ENCODE assay signal across 1 cellular context in the genomic region with DNA sequence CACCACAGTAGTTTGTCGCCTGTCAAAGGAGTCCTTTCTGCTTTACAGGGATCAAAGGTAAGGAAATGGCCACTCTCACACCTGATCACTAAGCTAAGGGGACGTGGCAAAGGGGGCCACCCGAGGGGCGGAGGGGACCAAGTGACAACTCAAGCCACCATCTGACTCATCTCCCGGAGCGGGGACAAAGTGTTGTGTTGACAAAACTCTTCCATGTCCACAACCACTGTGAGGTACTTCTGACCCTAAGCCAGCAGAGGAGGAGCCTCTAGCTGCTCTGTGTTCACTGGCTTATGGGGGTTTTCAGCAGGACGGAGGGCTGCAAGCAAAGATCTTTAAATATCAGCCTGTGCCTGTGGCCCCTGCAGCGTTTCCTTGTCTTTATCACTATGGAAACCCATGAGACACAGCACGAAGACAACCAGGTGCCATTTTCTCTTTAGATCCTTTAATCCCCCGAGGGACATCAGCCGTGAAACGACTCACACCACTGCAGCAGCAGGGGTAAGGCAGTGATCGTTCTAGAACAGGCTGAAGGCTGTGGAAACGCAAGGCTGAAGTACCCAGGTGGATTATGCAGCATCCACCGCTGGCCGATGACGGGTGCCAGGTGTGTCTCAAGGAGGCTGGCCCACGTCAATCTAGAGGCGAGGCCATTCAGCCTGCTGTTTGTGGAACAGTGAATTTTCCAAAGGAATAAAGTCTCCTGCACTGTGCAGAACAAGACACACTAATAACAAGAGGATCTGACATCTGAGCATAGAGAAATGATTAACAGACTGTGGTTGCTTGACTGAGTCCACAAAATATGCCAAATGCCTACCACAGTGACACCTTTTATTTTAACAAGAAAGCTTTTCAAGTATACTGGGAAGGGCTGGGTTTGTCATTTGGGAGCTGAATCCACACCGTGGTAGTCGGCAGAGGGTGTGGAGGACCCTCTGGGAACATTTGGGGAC.
TF ChIP-seq lines count a peak whose summit lies in the region.

No MANE protein-coding gene starts in this region.

TF ChIP-seq in HepG2, 621 proteins besides CTCF, POLR2A, EP300 and RAD21 (continued from another document and continues in another):
- TF ChIP-seq, protein P1, sequence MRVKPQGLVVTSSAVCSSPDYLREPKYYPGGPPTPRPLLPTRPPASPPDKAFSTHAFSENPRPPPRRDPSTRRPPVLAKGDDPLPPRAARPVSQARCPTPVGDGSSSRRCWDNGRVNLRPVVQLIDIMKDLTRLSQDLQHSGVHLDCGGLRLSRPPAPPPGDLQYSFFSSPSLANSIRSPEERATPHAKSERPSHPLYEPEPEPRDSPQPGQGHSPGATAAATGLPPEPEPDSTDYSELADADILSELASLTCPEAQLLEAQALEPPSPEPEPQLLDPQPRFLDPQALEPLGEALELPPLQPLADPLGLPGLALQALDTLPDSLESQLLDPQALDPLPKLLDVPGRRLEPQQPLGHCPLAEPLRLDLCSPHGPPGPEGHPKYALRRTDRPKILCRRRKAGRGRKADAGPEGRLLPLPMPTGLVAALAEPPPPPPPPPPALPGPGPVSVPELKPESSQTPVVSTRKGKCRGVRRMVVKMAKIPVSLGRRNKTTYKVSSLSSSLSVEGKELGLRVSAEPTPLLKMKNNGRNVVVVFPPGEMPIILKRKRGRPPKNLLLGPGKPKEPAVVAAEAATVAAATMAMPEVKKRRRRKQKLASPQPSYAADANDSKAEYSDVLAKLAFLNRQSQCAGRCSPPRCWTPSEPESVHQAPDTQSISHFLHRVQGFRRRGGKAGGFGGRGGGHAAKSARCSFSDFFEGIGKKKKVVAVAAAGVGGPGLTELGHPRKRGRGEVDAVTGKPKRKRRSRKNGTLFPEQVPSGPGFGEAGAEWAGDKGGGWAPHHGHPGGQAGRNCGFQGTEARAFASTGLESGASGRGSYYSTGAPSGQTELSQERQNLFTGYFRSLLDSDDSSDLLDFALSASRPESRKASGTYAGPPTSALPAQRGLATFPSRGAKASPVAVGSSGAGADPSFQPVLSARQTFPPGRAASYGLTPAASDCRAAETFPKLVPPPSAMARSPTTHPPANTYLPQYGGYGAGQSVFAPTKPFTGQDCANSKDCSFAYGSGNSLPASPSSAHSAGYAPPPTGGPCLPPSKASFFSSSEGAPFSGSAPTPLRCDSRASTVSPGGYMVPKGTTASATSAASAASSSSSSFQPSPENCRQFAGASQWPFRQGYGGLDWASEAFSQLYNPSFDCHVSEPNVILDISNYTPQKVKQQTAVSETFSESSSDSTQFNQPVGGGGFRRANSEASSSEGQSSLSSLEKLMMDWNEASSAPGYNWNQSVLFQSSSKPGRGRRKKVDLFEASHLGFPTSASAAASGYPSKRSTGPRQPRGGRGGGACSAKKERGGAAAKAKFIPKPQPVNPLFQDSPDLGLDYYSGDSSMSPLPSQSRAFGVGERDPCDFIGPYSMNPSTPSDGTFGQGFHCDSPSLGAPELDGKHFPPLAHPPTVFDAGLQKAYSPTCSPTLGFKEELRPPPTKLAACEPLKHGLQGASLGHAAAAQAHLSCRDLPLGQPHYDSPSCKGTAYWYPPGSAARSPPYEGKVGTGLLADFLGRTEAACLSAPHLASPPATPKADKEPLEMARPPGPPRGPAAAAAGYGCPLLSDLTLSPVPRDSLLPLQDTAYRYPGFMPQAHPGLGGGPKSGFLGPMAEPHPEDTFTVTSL (CRISPR knock-in tag; IDR thresholded peaks at IDR 0.05; ENCODE audit: borderline replicate concordance) = peak; percentile 35; the same call in 1 of the 2 replicates
- TF ChIP-seq NR2C2 (CRISPR knock-in tag; IDR thresholded peaks at IDR 0.05; ENCODE audit: borderline replicate concordance) (no peak), ZFP41 (CRISPR knock-in tag; IDR thresholded peaks at IDR 0.05; ENCODE audit: borderline replicate concordance) (0 out of 2 replicates have a peak, but pooled peaks have one; percentile 25), KMT2B (CRISPR knock-in tag; IDR thresholded peaks at IDR 0.05) (peak; percentile 34; the same call in 1 of the 2 replicates), MEF2D (CRISPR knock-in tag; IDR thresholded peaks at IDR 0.05) (0 out of 2 replicates have a peak, but pooled peaks have one; percentile 50), SMYD3 (CRISPR knock-in tag; IDR thresholded peaks at IDR 0.05) (no peak), ZC3H13 (CRISPR knock-in tag; IDR thresholded peaks at IDR 0.05) (no peak), JARID2 (CRISPR knock-in tag; IDR thresholded peaks at IDR 0.05; ENCODE audit: insufficient replicate concordance) (no peak), ZNF343 (CRISPR knock-in tag; IDR thresholded peaks at IDR 0.05) (peak; percentile 20; the same call in 1 of the 2 replicates), ZMAT3 (CRISPR knock-in tag; conservative IDR thresholded peaks at IDR 0.05) (no peak), MZF1 (CRISPR knock-in tag; IDR thresholded peaks at IDR 0.05; ENCODE audit: borderline replicate concordance) (no peak), ZNF546 (CRISPR knock-in tag; conservative IDR thresholded peaks at IDR 0.05) (no peak), ZNF790 (CRISPR knock-in tag; IDR thresholded peaks at IDR 0.05; ENCODE audit: borderline replicate concordance) (no peak), ZNF782 (CRISPR knock-in tag; IDR thresholded peaks at IDR 0.05; ENCODE audit: borderline replicate concordance) (no peak), POLR2AphosphoS2 (IDR thresholded peaks at IDR 0.05; ENCODE audit: low read depth, low read length) (no peak), BORCS8-MEF2B (CRISPR knock-in tag; IDR thresholded peaks at IDR 0.05) (0 out of 2 replicates have a peak, but pooled peaks have one; percentile 24), ZBTB7B (CRISPR knock-in tag; IDR thresholded peaks at IDR 0.05) (peak; percentile 60), ZNF230 (CRISPR knock-in tag; IDR thresholded peaks at IDR 0.05) (no peak), JDP2 (CRISPR knock-in tag; IDR thresholded peaks at IDR 0.05; ENCODE audit: borderline replicate concordance) (no peak), SSRP1 (CRISPR knock-in tag; IDR thresholded peaks at IDR 0.05) (no peak), ZNF816 (CRISPR knock-in tag; IDR thresholded peaks at IDR 0.05; ENCODE audit: borderline replicate concordance) (no peak), ZNF781 (CRISPR knock-in tag; IDR thresholded peaks at IDR 0.05; ENCODE audit: borderline replicate concordance, not compliant biosample characterization) (no peak), ZNF501 (CRISPR knock-in tag; IDR thresholded peaks at IDR 0.05) (no peak), THYN1 (CRISPR knock-in tag; IDR thresholded peaks at IDR 0.05; ENCODE audit: borderline replicate concordance, low read depth) (no peak)
- TF ChIP-seq, protein P2, sequence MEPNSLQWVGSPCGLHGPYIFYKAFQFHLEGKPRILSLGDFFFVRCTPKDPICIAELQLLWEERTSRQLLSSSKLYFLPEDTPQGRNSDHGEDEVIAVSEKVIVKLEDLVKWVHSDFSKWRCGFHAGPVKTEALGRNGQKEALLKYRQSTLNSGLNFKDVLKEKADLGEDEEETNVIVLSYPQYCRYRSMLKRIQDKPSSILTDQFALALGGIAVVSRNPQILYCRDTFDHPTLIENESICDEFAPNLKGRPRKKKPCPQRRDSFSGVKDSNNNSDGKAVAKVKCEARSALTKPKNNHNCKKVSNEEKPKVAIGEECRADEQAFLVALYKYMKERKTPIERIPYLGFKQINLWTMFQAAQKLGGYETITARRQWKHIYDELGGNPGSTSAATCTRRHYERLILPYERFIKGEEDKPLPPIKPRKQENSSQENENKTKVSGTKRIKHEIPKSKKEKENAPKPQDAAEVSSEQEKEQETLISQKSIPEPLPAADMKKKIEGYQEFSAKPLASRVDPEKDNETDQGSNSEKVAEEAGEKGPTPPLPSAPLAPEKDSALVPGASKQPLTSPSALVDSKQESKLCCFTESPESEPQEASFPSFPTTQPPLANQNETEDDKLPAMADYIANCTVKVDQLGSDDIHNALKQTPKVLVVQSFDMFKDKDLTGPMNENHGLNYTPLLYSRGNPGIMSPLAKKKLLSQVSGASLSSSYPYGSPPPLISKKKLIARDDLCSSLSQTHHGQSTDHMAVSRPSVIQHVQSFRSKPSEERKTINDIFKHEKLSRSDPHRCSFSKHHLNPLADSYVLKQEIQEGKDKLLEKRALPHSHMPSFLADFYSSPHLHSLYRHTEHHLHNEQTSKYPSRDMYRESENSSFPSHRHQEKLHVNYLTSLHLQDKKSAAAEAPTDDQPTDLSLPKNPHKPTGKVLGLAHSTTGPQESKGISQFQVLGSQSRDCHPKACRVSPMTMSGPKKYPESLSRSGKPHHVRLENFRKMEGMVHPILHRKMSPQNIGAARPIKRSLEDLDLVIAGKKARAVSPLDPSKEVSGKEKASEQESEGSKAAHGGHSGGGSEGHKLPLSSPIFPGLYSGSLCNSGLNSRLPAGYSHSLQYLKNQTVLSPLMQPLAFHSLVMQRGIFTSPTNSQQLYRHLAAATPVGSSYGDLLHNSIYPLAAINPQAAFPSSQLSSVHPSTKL (CRISPR knock-in tag; IDR thresholded peaks at IDR 0.05) = peak; percentile 80
- TF ChIP-seq, protein P3, sequence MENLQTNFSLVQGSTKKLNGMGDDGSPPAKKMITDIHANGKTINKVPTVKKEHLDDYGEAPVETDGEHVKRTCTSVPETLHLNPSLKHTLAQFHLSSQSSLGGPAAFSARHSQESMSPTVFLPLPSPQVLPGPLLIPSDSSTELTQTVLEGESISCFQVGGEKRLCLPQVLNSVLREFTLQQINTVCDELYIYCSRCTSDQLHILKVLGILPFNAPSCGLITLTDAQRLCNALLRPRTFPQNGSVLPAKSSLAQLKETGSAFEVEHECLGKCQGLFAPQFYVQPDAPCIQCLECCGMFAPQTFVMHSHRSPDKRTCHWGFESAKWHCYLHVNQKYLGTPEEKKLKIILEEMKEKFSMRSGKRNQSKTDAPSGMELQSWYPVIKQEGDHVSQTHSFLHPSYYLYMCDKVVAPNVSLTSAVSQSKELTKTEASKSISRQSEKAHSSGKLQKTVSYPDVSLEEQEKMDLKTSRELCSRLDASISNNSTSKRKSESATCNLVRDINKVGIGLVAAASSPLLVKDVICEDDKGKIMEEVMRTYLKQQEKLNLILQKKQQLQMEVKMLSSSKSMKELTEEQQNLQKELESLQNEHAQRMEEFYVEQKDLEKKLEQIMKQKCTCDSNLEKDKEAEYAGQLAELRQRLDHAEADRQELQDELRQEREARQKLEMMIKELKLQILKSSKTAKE (CRISPR knock-in tag; IDR thresholded peaks at IDR 0.05; ENCODE audit: borderline replicate concordance) = no peak
- TF ChIP-seq, protein P4, sequence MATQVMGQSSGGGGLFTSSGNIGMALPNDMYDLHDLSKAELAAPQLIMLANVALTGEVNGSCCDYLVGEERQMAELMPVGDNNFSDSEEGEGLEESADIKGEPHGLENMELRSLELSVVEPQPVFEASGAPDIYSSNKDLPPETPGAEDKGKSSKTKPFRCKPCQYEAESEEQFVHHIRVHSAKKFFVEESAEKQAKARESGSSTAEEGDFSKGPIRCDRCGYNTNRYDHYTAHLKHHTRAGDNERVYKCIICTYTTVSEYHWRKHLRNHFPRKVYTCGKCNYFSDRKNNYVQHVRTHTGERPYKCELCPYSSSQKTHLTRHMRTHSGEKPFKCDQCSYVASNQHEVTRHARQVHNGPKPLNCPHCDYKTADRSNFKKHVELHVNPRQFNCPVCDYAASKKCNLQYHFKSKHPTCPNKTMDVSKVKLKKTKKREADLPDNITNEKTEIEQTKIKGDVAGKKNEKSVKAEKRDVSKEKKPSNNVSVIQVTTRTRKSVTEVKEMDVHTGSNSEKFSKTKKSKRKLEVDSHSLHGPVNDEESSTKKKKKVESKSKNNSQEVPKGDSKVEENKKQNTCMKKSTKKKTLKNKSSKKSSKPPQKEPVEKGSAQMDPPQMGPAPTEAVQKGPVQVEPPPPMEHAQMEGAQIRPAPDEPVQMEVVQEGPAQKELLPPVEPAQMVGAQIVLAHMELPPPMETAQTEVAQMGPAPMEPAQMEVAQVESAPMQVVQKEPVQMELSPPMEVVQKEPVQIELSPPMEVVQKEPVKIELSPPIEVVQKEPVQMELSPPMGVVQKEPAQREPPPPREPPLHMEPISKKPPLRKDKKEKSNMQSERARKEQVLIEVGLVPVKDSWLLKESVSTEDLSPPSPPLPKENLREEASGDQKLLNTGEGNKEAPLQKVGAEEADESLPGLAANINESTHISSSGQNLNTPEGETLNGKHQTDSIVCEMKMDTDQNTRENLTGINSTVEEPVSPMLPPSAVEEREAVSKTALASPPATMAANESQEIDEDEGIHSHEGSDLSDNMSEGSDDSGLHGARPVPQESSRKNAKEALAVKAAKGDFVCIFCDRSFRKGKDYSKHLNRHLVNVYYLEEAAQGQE (IDR thresholded peaks at IDR 0.05; ENCODE audit: borderline replicate concordance in 1 of 2, low read depth in 1 of 2, low read length in 2 of 2) = no peak
- TF ChIP-seq, protein P5, sequence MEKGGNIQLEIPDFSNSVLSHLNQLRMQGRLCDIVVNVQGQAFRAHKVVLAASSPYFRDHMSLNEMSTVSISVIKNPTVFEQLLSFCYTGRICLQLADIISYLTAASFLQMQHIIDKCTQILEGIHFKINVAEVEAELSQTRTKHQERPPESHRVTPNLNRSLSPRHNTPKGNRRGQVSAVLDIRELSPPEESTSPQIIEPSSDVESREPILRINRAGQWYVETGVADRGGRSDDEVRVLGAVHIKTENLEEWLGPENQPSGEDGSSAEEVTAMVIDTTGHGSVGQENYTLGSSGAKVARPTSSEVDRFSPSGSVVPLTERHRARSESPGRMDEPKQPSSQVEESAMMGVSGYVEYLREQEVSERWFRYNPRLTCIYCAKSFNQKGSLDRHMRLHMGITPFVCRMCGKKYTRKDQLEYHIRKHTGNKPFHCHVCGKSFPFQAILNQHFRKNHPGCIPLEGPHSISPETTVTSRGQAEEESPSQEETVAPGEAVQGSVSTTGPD (CRISPR knock-in tag; IDR thresholded peaks at IDR 0.05) = no peak
- TF ChIP-seq, protein P6, sequence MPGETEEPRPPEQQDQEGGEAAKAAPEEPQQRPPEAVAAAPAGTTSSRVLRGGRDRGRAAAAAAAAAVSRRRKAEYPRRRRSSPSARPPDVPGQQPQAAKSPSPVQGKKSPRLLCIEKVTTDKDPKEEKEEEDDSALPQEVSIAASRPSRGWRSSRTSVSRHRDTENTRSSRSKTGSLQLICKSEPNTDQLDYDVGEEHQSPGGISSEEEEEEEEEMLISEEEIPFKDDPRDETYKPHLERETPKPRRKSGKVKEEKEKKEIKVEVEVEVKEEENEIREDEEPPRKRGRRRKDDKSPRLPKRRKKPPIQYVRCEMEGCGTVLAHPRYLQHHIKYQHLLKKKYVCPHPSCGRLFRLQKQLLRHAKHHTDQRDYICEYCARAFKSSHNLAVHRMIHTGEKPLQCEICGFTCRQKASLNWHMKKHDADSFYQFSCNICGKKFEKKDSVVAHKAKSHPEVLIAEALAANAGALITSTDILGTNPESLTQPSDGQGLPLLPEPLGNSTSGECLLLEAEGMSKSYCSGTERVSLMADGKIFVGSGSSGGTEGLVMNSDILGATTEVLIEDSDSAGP (CRISPR knock-in tag; IDR thresholded peaks at IDR 0.05; ENCODE audit: borderline replicate concordance) = peak; percentile 52; the same call in 1 of the 2 replicates
- TF ChIP-seq, protein P7, sequence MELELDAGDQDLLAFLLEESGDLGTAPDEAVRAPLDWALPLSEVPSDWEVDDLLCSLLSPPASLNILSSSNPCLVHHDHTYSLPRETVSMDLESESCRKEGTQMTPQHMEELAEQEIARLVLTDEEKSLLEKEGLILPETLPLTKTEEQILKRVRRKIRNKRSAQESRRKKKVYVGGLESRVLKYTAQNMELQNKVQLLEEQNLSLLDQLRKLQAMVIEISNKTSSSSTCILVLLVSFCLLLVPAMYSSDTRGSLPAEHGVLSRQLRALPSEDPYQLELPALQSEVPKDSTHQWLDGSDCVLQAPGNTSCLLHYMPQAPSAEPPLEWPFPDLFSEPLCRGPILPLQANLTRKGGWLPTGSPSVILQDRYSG (CRISPR knock-in tag; IDR thresholded peaks at IDR 0.05) = no peak
